11 cellular contexts compared by ENCODE assay signal in genomic region chr16:2005646-2006045, GRCh38. TPM values are rescaled to one million over a fixed set of nuclear protein-coding genes. Genes with fewer than 3 reads are reported as not detected.
DNase-seq lines count a peak whose midpoint lies in the region; ATAC-seq and TF ChIP-seq lines count a peak whose summit lies in the region.
"Had no signal": no experiment of that assay in that cellular context is flagged by ENCODE, and none has a peak within 500 bp of the region (broad histone marks: within the 10 kb centered on the region; RNA-seq: fewer than 3 reads in every experiment).

No MANE protein-coding gene starts in this region.

- no peak overlapping the region for H2BK5ac ChIP-seq in mesenchymal stem cell (ENCODE audit: low read depth, low read length, poor library complexity, severe bottlenecking)

- H3K79me1 ChIP-seq in mesenchymal stem cell (replicated peaks; ENCODE audit: low read length, poor library complexity, severe bottlenecking) = peaks cover 25% of the 10 kb centered on the region

- H2BK15ac ChIP-seq in mesenchymal stem cell (ENCODE audit: low read depth, poor library complexity, severe bottlenecking) = no peak overlapping the region

- no peak overlapping the region for H3K27ac ChIP-seq in CD4-positive, alpha-beta T cell (ENCODE audit: low read depth, low read length)
- no peak overlapping the region for H3K27ac ChIP-seq in mesenchymal stem cell (ENCODE audit: low read length, poor library complexity, severe bottlenecking)
- H3K27ac ChIP-seq: suprapubic skin had no signal

- no peak overlapping the region for H2AFZ ChIP-seq in mesenchymal stem cell (ENCODE audit: low read depth, low read length)

- H3K9ac ChIP-seq in mesenchymal stem cell (ENCODE audit: low read length) = peak overlapping the region; percentile 53

- no peak overlapping the region for H2AK5ac ChIP-seq in mesenchymal stem cell (ENCODE audit: low read length, severe bottlenecking)

- peaks cover 57% of the 10 kb centered on the region for H3K4me1 ChIP-seq in mesenchymal stem cell (ENCODE audit: control insufficient read depth, insufficient read depth, low read depth, low read length)

- H3K27me3 Mint-ChIP-seq in CD4-positive, alpha-beta T cell = no peaks in the 10 kb centered on the region
- no peaks in the 10 kb centered on the region for H3K27me3 Mint-ChIP-seq in activated T-helper 1 cell treated with anti-CD3 and anti-CD28 coated beads, Interleukin-12 subunit alpha, Interleukin-12 subunit beta, Interleukin-2, Interleukin-4 antibody, amounts not matched to agents 30 ng/mL and 10 ng/mL and 1 ng/mL, durations not matched to agents 14 hours and 24 hours and 36 hours (ENCODE audit: insufficient read depth)

- WGBS in mesenchymal stem cell = 91% methylated on average over 21 of the region's 21 CpGs

- ATAC-seq in CD4-positive, alpha-beta T cell (ENCODE audit: poor library complexity) = no peak
- ATAC-seq in HG02852 (IDR thresholded peaks at IDR 0.05; ENCODE audit: unreplicated experiment) = no peak

- H2BK120ac ChIP-seq in mesenchymal stem cell (ENCODE audit: low read depth, low read length) = no peak overlapping the region

- no peak overlapping the region for H3K4me2 ChIP-seq in mesenchymal stem cell (ENCODE audit: low read length, poor library complexity, severe bottlenecking)

- H3K36me3 ChIP-seq in mesenchymal stem cell (ENCODE audit: control insufficient read depth in 1 of 2, insufficient read depth in 2 of 2, low read depth in 1 of 2, low read length in 2 of 2) = peaks cover 27 to 67% of the 10 kb centered on the region in 2 experiments

- H3K27ac Mint-ChIP-seq in CD4-positive, alpha-beta T cell = peak overlapping the region; percentile 71
- H3K27ac Mint-ChIP-seq in activated T-helper 1 cell treated with anti-CD3 and anti-CD28 coated beads, Interleukin-12 subunit alpha, Interleukin-12 subunit beta, Interleukin-2, Interleukin-4 antibody, amounts not matched to agents 30 ng/mL and 10 ng/mL and 1 ng/mL, durations not matched to agents 14 hours and 24 hours and 36 hours = no peak overlapping the region
- H3K27ac Mint-ChIP-seq: T-helper 1 cell treated with Interleukin-12 subunit alpha and Interleukin-12 subunit beta and Interleukin-4 antibody, amounts not matched to agents 30 μg/mL and 1 μg/mL, for 36 hours had no signal

- H3K4ac ChIP-seq in mesenchymal stem cell (ENCODE audit: low read depth in 1 of 2, low read length in 2 of 2) = no peak overlapping the region

- peak overlapping the region; percentile 72 for H3K4me3 Mint-ChIP-seq in CD4-positive, alpha-beta T cell
- peak overlapping the region; percentile 68 for H3K4me3 Mint-ChIP-seq in activated T-helper 1 cell treated with anti-CD3 and anti-CD28 coated beads, Interleukin-12 subunit alpha, Interleukin-12 subunit beta, Interleukin-2, Interleukin-4 antibody, amounts not matched to agents 30 ng/mL and 10 ng/mL and 1 ng/mL, durations not matched to agents 14 hours and 24 hours and 36 hours
- H3K4me3 Mint-ChIP-seq: T-helper 1 cell treated with Interleukin-12 subunit alpha and Interleukin-12 subunit beta and Interleukin-4 antibody, amounts not matched to agents 30 μg/mL and 1 μg/mL, for 36 hours had no signal

- H3K18ac ChIP-seq in mesenchymal stem cell (ENCODE audit: low read depth in 1 of 2, low read length in 2 of 2) = no peak overlapping the region

- no peak overlapping the region for H4K8ac ChIP-seq in mesenchymal stem cell (ENCODE audit: low read length)

- no peak overlapping the region for H2BK12ac ChIP-seq in mesenchymal stem cell (ENCODE audit: low read length in 2 of 2)

- peaks cover 23% of the 10 kb centered on the region for H3K36me3 Mint-ChIP-seq in CD4-positive, alpha-beta T cell (ENCODE audit: low read depth)
- peaks cover 21% of the 10 kb centered on the region for H3K36me3 Mint-ChIP-seq in activated T-helper 1 cell treated with anti-CD3 and anti-CD28 coated beads, Interleukin-12 subunit alpha, Interleukin-12 subunit beta, Interleukin-2, Interleukin-4 antibody, amounts not matched to agents 30 ng/mL and 10 ng/mL and 1 ng/mL, durations not matched to agents 14 hours and 24 hours and 36 hours (ENCODE audit: low read depth)

- H3K4me1 Mint-ChIP-seq in CD4-positive, alpha-beta T cell (ENCODE audit: low read depth) = peaks cover 40% of the 10 kb centered on the region
- peaks cover 26% of the 10 kb centered on the region for H3K4me1 Mint-ChIP-seq in activated T-helper 1 cell treated with anti-CD3 and anti-CD28 coated beads, Interleukin-12 subunit alpha, Interleukin-12 subunit beta, Interleukin-2, Interleukin-4 antibody, amounts not matched to agents 30 ng/mL and 10 ng/mL and 1 ng/mL, durations not matched to agents 14 hours and 24 hours and 36 hours (ENCODE audit: low read depth)

- H3K4me3 ChIP-seq in mesenchymal stem cell (ENCODE audit: insufficient read depth in 1 of 2, low read depth in 1 of 2, low read length in 2 of 2) = peak overlapping the region in 1 of 2 experiments; percentile 18
- H3K4me3 ChIP-seq: suprapubic skin had no signal

- no peak overlapping the region for H3K14ac ChIP-seq in mesenchymal stem cell (ENCODE audit: low read length in 2 of 2)

- H4K91ac ChIP-seq in mesenchymal stem cell (ENCODE audit: low read length) = no peak overlapping the region

- H3K9me3 ChIP-seq in CD4-positive, alpha-beta T cell (ENCODE audit: control insufficient read depth, low read length) = no peaks in the 10 kb centered on the region
- H3K9me3 ChIP-seq in mesenchymal stem cell (ENCODE audit: control insufficient read depth, low read length) = no peaks in the 10 kb centered on the region
- H3K9me3 ChIP-seq: suprapubic skin had no signal

- no peak for TF ChIP-seq CTCF in CD4-positive, alpha-beta T cell (IDR thresholded peaks at IDR 0.05)
- TF ChIP-seq CTCF in GM12874 (IDR thresholded peaks at IDR 0.05; ENCODE audit: insufficient read depth, low read depth, low read length) = peak; percentile 16; the same call in 1 of the 2 replicates

- H3K27me3 ChIP-seq in CD4-positive, alpha-beta T cell (ENCODE audit: control insufficient read depth, insufficient read depth, low read length) = no peaks in the 10 kb centered on the region
- H3K27me3 ChIP-seq in mesenchymal stem cell (ENCODE audit: control insufficient read depth in 1 of 2, insufficient read depth in 1 of 2, low read length in 2 of 2) = no peaks in the 10 kb centered on the region
- H3K27me3 ChIP-seq: suprapubic skin had no signal

- H3K9me3 Mint-ChIP-seq in CD4-positive, alpha-beta T cell = no peaks in the 10 kb centered on the region
- no peaks in the 10 kb centered on the region for H3K9me3 Mint-ChIP-seq in activated T-helper 1 cell treated with anti-CD3 and anti-CD28 coated beads, Interleukin-12 subunit alpha, Interleukin-12 subunit beta, Interleukin-2, Interleukin-4 antibody, amounts not matched to agents 30 ng/mL and 10 ng/mL and 1 ng/mL, durations not matched to agents 14 hours and 24 hours and 36 hours
- H3K9me3 Mint-ChIP-seq: T-helper 1 cell treated with Interleukin-12 subunit alpha and Interleukin-12 subunit beta and Interleukin-4 antibody, amounts not matched to agents 30 μg/mL and 1 μg/mL, for 36 hours had no signal

- POLR2A ChIA-PET in CD4-positive, alpha-beta T cell (lab: Charles Lee) = interaction anchor here (2.2 kb wide), 1 partner anchor 21 kb away, joined by 7 read pairs; the partner anchor contains the start of gene GFER

- CTCF ChIA-PET in CD4-positive, alpha-beta T cell (lab: Charles Lee) = interaction anchor here (1.8 kb wide), 1 partner anchor 135 kb away, joined by 13 read pairs; no protein-coding TSS in a partner anchor

- DNase-seq in CD4-positive, alpha-beta T cell = no peak
- no peak for DNase-seq in activated T-helper 1 cell treated with anti-CD3 and anti-CD28 coated beads, Interleukin-12 subunit alpha, Interleukin-12 subunit beta, Interleukin-2, Interleukin-4 antibody, amounts not matched to agents 30 ng/mL and 10 ng/mL and 1 ng/mL, durations not matched to agents 14 hours and 24 hours and 36 hours (ENCODE audit: low spot score)
- DNase-seq in mesenchymal stem cell = no peak
- DNase-seq in KG1 (lab: John Stamatoyannopoulos, UW) = no peak
- no peak for DNase-seq in UCSD-AML1 (lab: John Stamatoyannopoulos, UW; ENCODE audit: unreplicated experiment)
- no peak for DNase-seq in occipital lobe (lab: John Stamatoyannopoulos, UW)
- DNase-seq: NCI-H1417 treated with DMSO at 0.1 percent for 48 hours had no signal

- intact Hi-C loops in CD4-positive, alpha-beta T cell (cut with DNase I, micrococcal nuclease) = loop anchor here in 1 of 2 experiments (5.0 kb wide), 2 partner anchors 33 to 42 kb away; partner anchors contain the start of genes NTHL1, TBL3 and TSC2
- intact Hi-C loops in activated T-helper 1 cell treated with anti-CD3 and anti-CD28 coated beads, Interleukin-12 subunit alpha, Interleukin-12 subunit beta, Interleukin-2, Interleukin-4 antibody, amounts not matched to agents 30 ng/mL and 10 ng/mL and 1 ng/mL, durations not matched to agents 14 hours and 24 hours and 36 hours (cut with micrococcal nuclease) = no loop called here

- H3K23ac ChIP-seq in mesenchymal stem cell (ENCODE audit: low read length in 2 of 2) = no peak overlapping the region

RNA-seq across cellular contexts. Expression of gene ZNF598, which starts 4.0 kb away (rescaled TPM):
- 10 to 100 TPM; 39.7 to 43.6 TPM for total RNA-seq in CD4-positive, alpha-beta T cell
- 100 and 105 TPM in 2 replicates for total RNA-seq in activated T-helper 1 cell treated with anti-CD3 and anti-CD28 coated beads, Interleukin-12 subunit alpha, Interleukin-12 subunit beta, Interleukin-2, Interleukin-4 antibody, amounts not matched to agents 30 ng/mL and 10 ng/mL and 1 ng/mL, durations not matched to agents 14 hours and 24 hours and 36 hours
- 23.8 TPM for polyA plus RNA-seq in mesenchymal stem cell (2013, experiment 1 of 2)
- 21.1 TPM for polyA plus RNA-seq in mesenchymal stem cell (2013, experiment 2 of 2)
- total RNA-seq in occipital lobe = 5.5 TPM

RNA-seq across cellular contexts. Expression of gene NPW, which starts 13.9 kb away (rescaled TPM):
- under 1 TPM in 1 of 2 experiments, not detected in 1; 0.80 TPM for total RNA-seq in CD4-positive, alpha-beta T cell
- 3.6 and 3.9 TPM in 2 replicates for total RNA-seq in activated T-helper 1 cell treated with anti-CD3 and anti-CD28 coated beads, Interleukin-12 subunit alpha, Interleukin-12 subunit beta, Interleukin-2, Interleukin-4 antibody, amounts not matched to agents 30 ng/mL and 10 ng/mL and 1 ng/mL, durations not matched to agents 14 hours and 24 hours and 36 hours
- polyA plus RNA-seq in mesenchymal stem cell (2013, experiment 1 of 2) = 0.59 TPM
- 0.71 TPM for polyA plus RNA-seq in mesenchymal stem cell (2013, experiment 2 of 2)
- total RNA-seq in occipital lobe = not detected

RNA-seq across cellular contexts. Expression of gene SYNGR3, which starts 15.9 kb away (rescaled TPM):
- 1 to 10 TPM; 3.8 to 3.9 TPM for total RNA-seq in CD4-positive, alpha-beta T cell
- 21.2 and 26.3 TPM in 2 replicates for total RNA-seq in activated T-helper 1 cell treated with anti-CD3 and anti-CD28 coated beads, Interleukin-12 subunit alpha, Interleukin-12 subunit beta, Interleukin-2, Interleukin-4 antibody, amounts not matched to agents 30 ng/mL and 10 ng/mL and 1 ng/mL, durations not matched to agents 14 hours and 24 hours and 36 hours
- 0.48 TPM for polyA plus RNA-seq in mesenchymal stem cell (2013, experiment 1 of 2)
- polyA plus RNA-seq in mesenchymal stem cell (2013, experiment 2 of 2) = 0.55 TPM
- 81.3 TPM for total RNA-seq in occipital lobe

RNA-seq across cellular contexts. Expression of gene NHERF2, which starts 21.1 kb away (rescaled TPM):
- total RNA-seq in CD4-positive, alpha-beta T cell = 1 to 10 TPM; 1.9 to 2.0 TPM
- 2.2 and 2.5 TPM in 2 replicates for total RNA-seq in activated T-helper 1 cell treated with anti-CD3 and anti-CD28 coated beads, Interleukin-12 subunit alpha, Interleukin-12 subunit beta, Interleukin-2, Interleukin-4 antibody, amounts not matched to agents 30 ng/mL and 10 ng/mL and 1 ng/mL, durations not matched to agents 14 hours and 24 hours and 36 hours
- 64.6 TPM for polyA plus RNA-seq in mesenchymal stem cell (2013, experiment 1 of 2)
- 62.5 TPM for polyA plus RNA-seq in mesenchymal stem cell (2013, experiment 2 of 2)
- total RNA-seq in occipital lobe = 9.8 TPM

RNA-seq across cellular contexts. Expression of gene GFER, which starts 21.7 kb away (rescaled TPM):
- total RNA-seq in CD4-positive, alpha-beta T cell = 10 to 100 TPM; 14.5 TPM
- 46.2 and 54.0 TPM in 2 replicates for total RNA-seq in activated T-helper 1 cell treated with anti-CD3 and anti-CD28 coated beads, Interleukin-12 subunit alpha, Interleukin-12 subunit beta, Interleukin-2, Interleukin-4 antibody, amounts not matched to agents 30 ng/mL and 10 ng/mL and 1 ng/mL, durations not matched to agents 14 hours and 24 hours and 36 hours
- 33.5 TPM for polyA plus RNA-seq in mesenchymal stem cell (2013, experiment 1 of 2)
- 32.2 TPM for polyA plus RNA-seq in mesenchymal stem cell (2013, experiment 2 of 2)
- 10.9 TPM for total RNA-seq in occipital lobe
